In the genomic region with DNA sequence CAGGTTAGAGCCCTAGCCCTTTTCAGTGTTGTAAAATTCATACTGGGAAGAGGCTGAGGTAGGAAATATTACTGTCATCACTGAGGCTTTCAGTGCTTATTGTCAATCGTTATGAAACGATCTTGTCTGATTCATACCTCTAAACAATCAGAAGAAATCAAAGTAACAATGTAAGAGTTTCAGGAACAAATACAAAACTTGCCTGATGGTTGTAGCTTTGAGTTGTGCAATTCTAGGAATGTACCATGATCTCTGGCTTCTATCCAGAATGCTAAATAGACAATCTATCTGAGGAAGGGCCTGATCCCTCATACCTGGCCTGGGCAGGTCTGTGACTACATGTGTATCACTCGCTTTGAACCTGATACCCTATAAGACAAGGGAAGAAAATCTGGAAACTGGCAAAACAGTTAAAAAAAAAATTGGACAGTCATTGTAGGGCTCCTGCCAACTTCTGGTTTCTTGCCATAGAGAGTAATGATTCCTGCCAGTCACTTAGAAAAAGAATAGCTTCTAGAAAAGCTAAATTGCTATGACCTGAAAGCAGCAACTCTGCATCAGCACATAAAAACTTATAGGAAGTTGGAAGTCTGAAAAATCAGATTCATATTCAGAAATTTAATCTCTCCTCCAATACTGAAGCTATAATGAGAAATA, we compare ENCODE assay signal across 12 cellular contexts.
A peak's percentile ranks its signal among the peaks of the same experiment; 100 is the strongest.
DNase-seq lines count a peak whose midpoint lies in the region; ATAC-seq and TF ChIP-seq lines count a peak whose summit lies in the region.
"Had no signal": no experiment of that assay in that cellular context is flagged by ENCODE, and none has a peak within 500 bp of the region (broad histone marks: within the 10 kb centered on the region; RNA-seq: fewer than 3 reads in every experiment).

No MANE protein-coding gene starts in this region.

- TF ChIP-seq CTCF in left ventricle myocardium inferior (IDR thresholded peaks at IDR 0.05; ENCODE audit: borderline replicate concordance) (no peak), A673 (conservative IDR thresholded peaks at IDR 0.05; ENCODE audit: low read depth, low read length) (no peak)

- intact Hi-C loops in left ventricle myocardium superior (cut with micrococcal nuclease) = no loop called here
- intact Hi-C loops in left ventricle myocardium inferior (cut with micrococcal nuclease) = no loop called here
- intact Hi-C loops in A673 (cut with micrococcal nuclease; ENCODE audit: unreplicated experiment) = no loop called here

- POLR2A ChIA-PET in A673 (lab: Charles Lee; ENCODE audit: low non-redundant PET) = interaction anchor here (0.6 kb wide), 1 partner anchor 186 kb away, joined by 3 read pairs; no protein-coding TSS in a partner anchor

- H3K36me3 ChIP-seq in left ventricle myocardium inferior (no peaks in the 10 kb centered on the region), A673 (ENCODE audit: insufficient read depth, low read length, poor library complexity, severe bottlenecking) (no peaks in the 10 kb centered on the region)

- ATAC-seq in left ventricle myocardium superior (peak; percentile 27), left lobe of liver (peak; percentile 86), GM21526 (IDR thresholded peaks at IDR 0.05; ENCODE audit: low FRiP score, unreplicated experiment) (no peak)
- ATAC-seq: activated CD8-positive, alpha-beta memory T cell treated with anti-CD3 and anti-CD28 coated beads, Interleukin-2, amount 10 ng/mL, durations not matched to agents 7 days and 5 days; Panc1 had no signal

- H3K27me3 ChIP-seq in left ventricle myocardium inferior (ENCODE audit: low read depth) (no peaks in the 10 kb centered on the region), A673 (replicated peaks; ENCODE audit: insufficient read depth, low read depth, low read length, poor library complexity) (no peaks in the 10 kb centered on the region)
- H3K27me3 ChIP-seq: testis had no signal

- H3K4me1 ChIP-seq in left ventricle myocardium inferior (peaks cover 21% of the 10 kb centered on the region), A673 (ENCODE audit: insufficient read depth, low read length, poor library complexity, severe bottlenecking) (peaks cover 3% of the 10 kb centered on the region)

- CTCF ChIA-PET in A673 (lab: Charles Lee) = no interaction called here

- DNase-seq in left ventricle myocardium superior (no peak), left ventricle myocardium inferior (no peak), caudate nucleus (lab: John Stamatoyannopoulos, UW) (peak in 1 of 61 donors; percentile 3), left lobe of liver (ENCODE audit: low spot score) (peak; percentile 59), A673 (ENCODE audit: low spot score) (no peak), HUDEP-2 (lab: John Stamatoyannopoulos, UW; ENCODE audit: unreplicated experiment in 76 of 76) (no peak), NCI-H2029 (lab: John Stamatoyannopoulos, UW) (no peak)
- DNase-seq: activated CD8-positive, alpha-beta memory T cell treated with anti-CD3 and anti-CD28 coated beads, Interleukin-2, amount 10 ng/mL, durations not matched to agents 7 days and 5 days; aorta; testis had no signal

- BruUV-seq in A673 (replicated peaks; lab: Mats Ljungman, UMichigan) = no TSS peak

- no peaks in the 10 kb centered on the region for H3K9me3 ChIP-seq in left ventricle myocardium inferior (replicated peaks)
- no peaks in the 10 kb centered on the region for H3K9me3 ChIP-seq in A673 (ENCODE audit: low read depth, low read length, poor library complexity, severe bottlenecking)
- H3K9me3 ChIP-seq: testis had no signal

- H3K4me3 ChIP-seq in left ventricle myocardium inferior (no peak overlapping the region), A673 (ENCODE audit: low read depth, low read length, poor library complexity, severe bottlenecking) (no peak overlapping the region)
- H3K4me3 ChIP-seq: testis had no signal

- H3K27ac ChIP-seq in left ventricle myocardium inferior (replicated peaks) (no peak overlapping the region), caudate nucleus (ENCODE audit: low read depth, low read length) (peak overlapping the region; percentile 30), A673 (ENCODE audit: low read depth, low read length, poor library complexity, severe bottlenecking) (no peak overlapping the region)
- H3K27ac ChIP-seq: testis had no signal
